In genomic region chr20:24451992-24452391, GRCh38 we compare ENCODE assay signal across 7 cellular contexts. TPM values are rescaled to one million over a fixed set of nuclear protein-coding genes. Genes with fewer than 3 reads are reported as not detected.
"Had no signal": no experiment of that assay in that cellular context is flagged by ENCODE, and none has a peak within 500 bp of the region (broad histone marks: within the 10 kb centered on the region; RNA-seq: fewer than 3 reads in every experiment).

No MANE protein-coding gene starts in this region.

- ATAC-seq: K562 had no signal

- H3K27ac ChIP-seq: GM23248 had no signal

- H3K4me3 ChIP-seq: GM23248, K562 had no signal

- H3K9me3 Mint-ChIP-seq: H9 had no signal

- DNase-seq: GM23248, GOT3, H9, HCEC 1CT, IMR-90 had no signal

- H3K9ac ChIP-seq: GM23248 had no signal

- H3K4me3 Mint-ChIP-seq: H9 had no signal

RNA-seq across cellular contexts. Expression of gene SYNDIG1, which starts 17.4 kb away (rescaled TPM):
- total RNA-seq: HT-29, IMR-90, K562 had no signal
- polyA plus RNA-seq: IMR-90, K562 had no signal
